Comparison of ENCODE assay signal across 3 cellular contexts in the genomic region with DNA sequence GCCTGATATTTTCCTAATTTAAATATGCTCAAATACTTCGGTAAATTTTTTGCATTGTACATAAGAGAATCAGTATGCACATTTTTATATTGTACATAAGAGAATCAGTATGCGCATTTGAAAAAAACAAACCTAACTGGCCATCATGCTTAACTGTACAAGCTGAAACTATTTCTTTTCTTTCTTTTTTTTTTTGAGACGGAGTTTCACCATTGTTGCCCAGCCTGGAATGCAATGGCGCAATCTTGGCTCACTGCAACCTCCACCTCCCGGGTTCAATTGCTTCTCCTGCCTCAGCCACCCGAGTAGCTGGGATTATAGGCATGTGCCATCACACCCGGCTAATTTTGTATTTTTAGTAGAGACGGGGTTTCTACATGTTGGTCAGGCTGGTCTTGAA.
TF ChIP-seq lines count a peak whose summit lies in the region.
"Not testable (repeated sequence)": the region's sequence is repeated elsewhere in the genome, so short reads cannot be mapped to it uniquely, and the experiment has no call there.

No MANE protein-coding gene starts in this region.

TF ChIP-seq in K562, 482 proteins besides CTCF, POLR2A, EP300 and RAD21:
- 0 out of 2 replicates have a peak, but pooled peaks have one; percentile 26 for TF ChIP-seq CEBPB (tag; IDR thresholded peaks at IDR 0.05)
TF ChIP-seq in K562: peak in this region for 1; not testable (repeated sequence) for 481.

TF ChIP-seq in H1, 55 proteins besides CTCF, POLR2A, EP300 and RAD21:
- peak; percentile 82 for TF ChIP-seq CEBPB (IDR thresholded peaks at IDR 0.05; ENCODE audit: low read depth, low read length)
- 0 out of 2 replicates have a peak, but pooled peaks have one; percentile 20 for TF ChIP-seq TEAD4 (IDR thresholded peaks at IDR 0.05; ENCODE audit: low read depth, low read length)

TF ChIP-seq in HepG2, 621 proteins besides CTCF, POLR2A, EP300 and RAD21:
- TF ChIP-seq TEAD3 (CRISPR knock-in tag; optimal IDR thresholded peaks at IDR 0.05; ENCODE audit: borderline replicate concordance) (peak; percentile 82), CEBPG (CRISPR knock-in tag; IDR thresholded peaks at IDR 0.05) (peak; percentile 77), SOX13 (CRISPR knock-in tag; conservative IDR thresholded peaks at IDR 0.05 in 1 of 2, IDR thresholded peaks at IDR 0.05 in 1 of 2) (peak in 1 of 2 experiments; percentile 58; a peak in 2 of 4 replicates), SOX6 (CRISPR knock-in tag; IDR thresholded peaks at IDR 0.05) (peak; percentile 38; the same call in 1 of the 2 replicates), CEBPB (IDR thresholded peaks at IDR 0.05; ENCODE audit: borderline replicate concordance, low read depth, low read length) (peak; percentile 76)
- TF ChIP-seq SOX13, SOX6 (IDR thresholded peaks at IDR 0.05): not testable (repeated sequence)
- TF ChIP-seq, protein P1, sequence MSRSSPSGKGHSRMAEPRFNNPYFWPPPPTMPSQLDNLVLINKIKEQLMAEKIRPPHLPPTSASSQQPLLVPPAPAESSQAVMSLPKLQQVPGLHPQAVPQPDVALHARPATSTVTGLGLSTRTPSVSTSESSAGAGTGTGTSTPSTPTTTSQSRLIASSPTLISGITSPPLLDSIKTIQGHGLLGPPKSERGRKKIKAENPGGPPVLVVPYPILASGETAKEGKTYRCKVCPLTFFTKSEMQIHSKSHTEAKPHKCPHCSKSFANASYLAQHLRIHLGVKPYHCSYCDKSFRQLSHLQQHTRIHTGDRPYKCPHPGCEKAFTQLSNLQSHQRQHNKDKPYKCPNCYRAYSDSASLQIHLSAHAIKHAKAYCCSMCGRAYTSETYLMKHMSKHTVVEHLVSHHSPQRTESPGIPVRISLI (CRISPR knock-in tag; IDR thresholded peaks at IDR 0.05; ENCODE audit: borderline replicate concordance), result peak; percentile 18; the same call in 1 of the 2 replicates
